ENCODE assay signal across 10 cellular contexts in genomic region chr7:92904292-92905131, GRCh38.
DNase-seq lines count a peak whose midpoint lies in the region; ATAC-seq and TF ChIP-seq lines count a peak whose summit lies in the region.
"Had no signal": no experiment of that assay in that cellular context is flagged by ENCODE, and none has a peak within 500 bp of the region (broad histone marks: within the 10 kb centered on the region; RNA-seq: fewer than 3 reads in every experiment).

No MANE protein-coding gene starts in this region.

- TF ChIP-seq CTCF in right atrium auricular region (IDR thresholded peaks at IDR 0.05) = no peak

- peaks cover 17% of the 10 kb centered on the region for H3K36me3 Mint-ChIP-seq in activated naive CD8-positive, alpha-beta T cell treated with anti-CD3 and anti-CD28 coated beads for 36 hours
- H3K36me3 Mint-ChIP-seq in naive thymus-derived CD8-positive, alpha-beta T cell = no peaks in the 10 kb centered on the region

- H3K4me3 ChIP-seq in right atrium auricular region = no peak overlapping the region
- H3K4me3 ChIP-seq: BLaER1 had no signal

- POLR2A ChIA-PET in naive thymus-derived CD8-positive, alpha-beta T cell (lab: Charles Lee) = interaction anchor here (0.9 to 1.1 kb wide), 2 partner anchors 64 to 70 kb away, joined by 4 to 5 read pairs; no protein-coding TSS in a partner anchor

- H3K9me3 Mint-ChIP-seq in activated naive CD8-positive, alpha-beta T cell treated with anti-CD3 and anti-CD28 coated beads for 36 hours = peaks cover 14% of the 10 kb centered on the region
- peaks cover 0 to 2% (median 0%) of the 10 kb centered on the region in 9 donors for H3K9me3 Mint-ChIP-seq in naive thymus-derived CD8-positive, alpha-beta T cell

- H3K9me3 ChIP-seq in right atrium auricular region = no peaks in the 10 kb centered on the region
- H3K9me3 ChIP-seq: BLaER1 had no signal

- H3K4me3 Mint-ChIP-seq in activated naive CD8-positive, alpha-beta T cell treated with anti-CD3 and anti-CD28 coated beads for 36 hours = peak overlapping the region; percentile 29
- H3K4me3 Mint-ChIP-seq in naive thymus-derived CD8-positive, alpha-beta T cell = peak overlapping the region in 2 of 10 donors; percentile 10 to 14

- peaks cover 16% of the 10 kb centered on the region for H3K4me1 Mint-ChIP-seq in activated naive CD8-positive, alpha-beta T cell treated with anti-CD3 and anti-CD28 coated beads for 36 hours
- H3K4me1 Mint-ChIP-seq in naive thymus-derived CD8-positive, alpha-beta T cell = peaks cover 0 to 17% (median 12%) of the 10 kb centered on the region in 4 donors

- peak overlapping the region; percentile 92 for H3K27ac Mint-ChIP-seq in activated naive CD8-positive, alpha-beta T cell treated with anti-CD3 and anti-CD28 coated beads for 36 hours
- H3K27ac Mint-ChIP-seq in naive thymus-derived CD8-positive, alpha-beta T cell = peak overlapping the region in 3 of 10 donors; percentile 4 to 82 (median 63)

- H3K36me3 ChIP-seq in right atrium auricular region = no peaks in the 10 kb centered on the region
- H3K36me3 ChIP-seq: BLaER1 had no signal

- no peaks in the 10 kb centered on the region for H3K4me1 ChIP-seq in right atrium auricular region
- H3K4me1 ChIP-seq: BLaER1 had no signal

- peak; percentile 87 for DNase-seq in NK-92 treated with Interleukin-12 subunit alpha and Interleukin-12 subunit beta, amount 100 ng/mL, for 24 hours (lab: John Stamatoyannopoulos, UW)
- DNase-seq in NK-92 (lab: John Stamatoyannopoulos, UW; ENCODE audit: unreplicated experiment) (no peak), SW480 (ENCODE audit: low spot score) (peak; percentile 99), SK-N-DZ (ENCODE audit: low spot score) (no peak), right atrium auricular region (ENCODE audit: low spot score) (no peak)
- DNase-seq in activated naive CD8-positive, alpha-beta T cell treated with anti-CD3 and anti-CD28 coated beads for 36 hours = peak; percentile 88
- peak in 9 of 10 donors; percentile 12 to 79 (median 49) for DNase-seq in naive thymus-derived CD8-positive, alpha-beta T cell
- DNase-seq: left cardiac atrium had no signal

- H3K27ac ChIP-seq in right atrium auricular region = no peak overlapping the region
- H3K27ac ChIP-seq: BLaER1 had no signal

- ATAC-seq in HG03103 (IDR thresholded peaks at IDR 0.05; ENCODE audit: low read depth, unreplicated experiment) = peak; percentile 99
- ATAC-seq in naive thymus-derived CD8-positive, alpha-beta T cell = peak; percentile 100

- H3K27me3 ChIP-seq in right atrium auricular region = no peaks in the 10 kb centered on the region
- H3K27me3 ChIP-seq: BLaER1 had no signal

- H3K27me3 Mint-ChIP-seq in activated naive CD8-positive, alpha-beta T cell treated with anti-CD3 and anti-CD28 coated beads for 36 hours = peaks cover 15% of the 10 kb centered on the region
- H3K27me3 Mint-ChIP-seq in naive thymus-derived CD8-positive, alpha-beta T cell = peaks cover 0 to 11% (median 1%) of the 10 kb centered on the region in 5 donors

Comparison
In these comparisons a context has a peak if more than half of its experiments do, and no peak if none do; other contexts are left out.
1. DNase-seq: peak in NK-92 treated with Interleukin-12 subunit alpha and Interleukin-12 subunit beta, amount 100 ng/mL, for 24 hours (single experiment), SW480 (single experiment), activated naive CD8-positive, alpha-beta T cell treated with anti-CD3 and anti-CD28 coated beads for 36 hours (single experiment) and naive thymus-derived CD8-positive, alpha-beta T cell (9 of 10); none in NK-92 (single experiment), SK-N-DZ (single experiment) and right atrium auricular region (single experiment).